Comparison of ENCODE assay signal across 26 cellular contexts in the genomic region with DNA sequence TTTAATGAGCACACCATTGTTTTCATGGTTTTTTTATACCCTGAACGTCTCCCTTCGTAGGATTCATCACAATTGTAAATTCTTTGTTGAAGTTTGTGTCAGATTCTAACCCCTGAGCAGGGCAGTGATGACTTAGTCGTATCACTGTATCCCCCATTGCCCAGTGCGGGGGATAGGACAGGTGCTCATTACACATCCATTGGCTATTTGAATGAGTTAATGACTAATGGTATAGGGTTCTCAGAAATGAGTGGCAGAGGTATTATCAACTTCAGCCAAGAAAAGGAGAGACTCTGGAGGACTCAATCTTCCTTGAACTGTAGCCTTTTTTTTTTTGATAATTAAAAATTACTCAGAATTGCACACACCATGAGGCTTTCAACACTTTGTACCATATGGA.
A peak's percentile ranks its signal among the peaks of the same experiment; 100 is the strongest.
DNase-seq lines count a peak whose midpoint lies in the region; ATAC-seq and TF ChIP-seq lines count a peak whose summit lies in the region.
"Had no signal": no experiment of that assay in that cellular context is flagged by ENCODE, and none has a peak within 500 bp of the region (broad histone marks: within the 10 kb centered on the region; RNA-seq: fewer than 3 reads in every experiment).

No MANE protein-coding gene starts in this region.

- peaks cover 38% of the 10 kb centered on the region for H3K4me1 ChIP-seq in psoas muscle
- H3K4me1 ChIP-seq: A549 had no signal

- TF ChIP-seq CTCF in coronary artery (IDR thresholded peaks at IDR 0.05) (no peak), psoas muscle (IDR thresholded peaks at IDR 0.05) (no peak)

- H3K4me3 ChIP-seq in coronary artery (no peak overlapping the region), psoas muscle (no peak overlapping the region)
- H3K4me3 ChIP-seq: A549, lung, testis had no signal

- DNase-seq in A172 (ENCODE audit: low spot score) (peak; percentile 1), LHCN-M2 (ENCODE audit: low read depth) (peak; percentile 53), coronary artery (ENCODE audit: low spot score) (no peak), psoas muscle (no peak), NK-92 (lab: John Stamatoyannopoulos, UW; ENCODE audit: unreplicated experiment) (no peak), GOT3 (lab: John Stamatoyannopoulos, UW) (no peak)
- DNase-seq: activated B cell treated with CpG ODN at 0.5 μM for 24 hours; activated T-cell treated with anti-CD3 and anti-CD28 coated beads, Interleukin-2, amount 50 U/mL, for 72 hours; caudate nucleus; CD4-positive, alpha-beta T cell; cortex of kidney; DND-41; effector memory CD4-positive, alpha-beta T cell; H7; head of caudate nucleus; IMR-90; kidney; NCI-H1694; retina; stimulated activated CD4-positive, alpha-beta T cell treated with anti-CD3 and anti-CD28 coated beads, Interleukin-1b, Interleukin-23, amount 100 ng/mL, for 48 hours; stimulated activated naive CD4-positive, alpha-beta T cell treated with Interleukin-2 at 50 U/mL for 16 hours; testis had no signal

- H3K27ac ChIP-seq in coronary artery (peak overlapping the region; percentile 14 to 63), psoas muscle (peak overlapping the region; percentile 57)
- H3K27ac ChIP-seq: A549 had no signal

- WGBS in psoas muscle, 3 donors: 42 to 48% (median 45%) methylated on average over 4 of the region's 4 CpGs

- no peaks in the 10 kb centered on the region for H3K36me3 ChIP-seq in psoas muscle (ENCODE audit: insufficient read depth in 1 of 2, low read depth in 1 of 2)

- peak in 3 of 4 donors; percentile 37 to 68 (median 48) for ATAC-seq in psoas muscle
- ATAC-seq in GM18520 (IDR thresholded peaks at IDR 0.05; ENCODE audit: unreplicated experiment): no peak
- ATAC-seq in HG02840 (IDR thresholded peaks at IDR 0.05; ENCODE audit: low FRiP score, unreplicated experiment): no peak
- ATAC-seq: A549; activated T-cell treated with anti-CD3 and anti-CD28 coated beads, Interleukin-2, amount 50 U/mL, for 72 hours had no signal

- no peaks in the 10 kb centered on the region for H3K27me3 ChIP-seq in psoas muscle (ENCODE audit: insufficient read depth in 3 of 3, low read length in 2 of 3)
- H3K27me3 ChIP-seq: testis had no signal

- intact Hi-C loops in psoas muscle (cut with DNase I): loop anchor here in 1 of 2 donors (5.0 kb wide), 1 partner anchor 56 kb away; no protein-coding TSS in a partner anchor

- no peaks in the 10 kb centered on the region for H3K9me3 ChIP-seq in psoas muscle
- H3K9me3 ChIP-seq: A549, testis had no signal

Comparison
In these comparisons a context has a peak if more than half of its experiments do, and no peak if none do; other contexts are left out.
1. DNase-seq: peak in A172 (single experiment) and LHCN-M2 (single experiment); none in coronary artery (single experiment), psoas muscle (0 of 2), NK-92 (single experiment) and GOT3 (single experiment).
2. ATAC-seq: peak in psoas muscle (3 of 4); none in GM18520 (single experiment) and HG02840 (single experiment).